Comparison of ENCODE assay signal across 13 cellular contexts in the genomic region with DNA sequence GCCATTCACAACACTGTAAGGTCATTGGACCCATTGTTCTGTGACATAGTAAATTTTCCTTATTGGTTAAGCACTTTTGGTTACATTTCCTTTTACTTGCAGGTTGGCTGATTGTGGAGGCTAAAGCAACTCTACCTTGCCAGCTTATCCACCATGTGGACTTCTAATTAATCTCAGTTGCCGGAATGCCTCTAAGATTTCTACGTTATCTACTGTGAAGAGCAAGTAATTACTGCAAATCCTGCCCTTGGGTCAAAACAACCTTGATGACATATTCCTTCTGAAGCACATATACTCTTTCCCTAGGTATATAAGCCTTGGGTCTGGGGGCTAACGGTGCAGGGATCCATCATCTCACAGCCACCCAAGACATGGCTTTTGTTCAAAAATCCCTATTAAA. TPM values are rescaled to one million over a fixed set of nuclear protein-coding genes. Genes with fewer than 3 reads are reported as not detected.
DNase-seq lines count a peak whose midpoint lies in the region; ATAC-seq, FAIRE-seq and TF ChIP-seq lines count a peak whose summit lies in the region.
"Had no signal": no experiment of that assay in that cellular context is flagged by ENCODE, and none has a peak within 500 bp of the region (broad histone marks: within the 10 kb centered on the region; RNA-seq: fewer than 3 reads in every experiment).

No MANE protein-coding gene starts in this region.

- peaks cover 2% of the 10 kb centered on the region for H3K4me1 Mint-ChIP-seq in progenitor cell of endocrine pancreas (ENCODE audit: low read depth)

- H3K27me3 ChIP-seq in HepG2 (ENCODE audit: control insufficient read depth in 1 of 2, insufficient read depth in 2 of 2, low read length in 2 of 2), result peaks cover 0 to 4% of the 10 kb centered on the region in 2 experiments; a peak in 1 of 5 replicates
- no peaks in the 10 kb centered on the region for H3K27me3 ChIP-seq in right lobe of liver
- H3K27me3 ChIP-seq in mesendoderm (ENCODE audit: insufficient read depth, low read length, poor library complexity), result no peaks in the 10 kb centered on the region

- H3K4me1 ChIP-seq in HepG2 (ENCODE audit: insufficient read depth, low read length) (peaks cover 47% of the 10 kb centered on the region), right lobe of liver (peaks cover 0 to 6% (median 0%) of the 10 kb centered on the region in 4 donors), mesendoderm (ENCODE audit: control insufficient read depth, low read depth, low read length) (no peaks in the 10 kb centered on the region)

- H2BK120ac ChIP-seq in mesendoderm (ENCODE audit: low read depth, low read length), result no peak overlapping the region

- no peaks in the 10 kb centered on the region for H3K36me3 Mint-ChIP-seq in progenitor cell of endocrine pancreas (ENCODE audit: insufficient read depth)
- H3K36me3 Mint-ChIP-seq: CD14-positive monocyte had no signal

- no peak overlapping the region for H3K23ac ChIP-seq in mesendoderm (ENCODE audit: low read length)

- no peak for TF ChIP-seq RAD21 in HepG2 (CRISPR knock-in tag; IDR thresholded peaks at IDR 0.05)

- H3K36me3 ChIP-seq in HepG2 (replicated peaks in 1 of 2; ENCODE audit: control insufficient read depth in 1 of 2, insufficient read depth in 2 of 2, low read length in 2 of 2) (no peaks in the 10 kb centered on the region), right lobe of liver (no peaks in the 10 kb centered on the region), mesendoderm (ENCODE audit: control insufficient read depth, insufficient read depth, low read length) (no peaks in the 10 kb centered on the region)

- WGBS in HepG2 (ENCODE audit: low lambda C conversion rate), result 72% methylated on average over 3 of the region's 3 CpGs
- 81% methylated on average over 3 of the region's 3 CpGs for WGBS in right lobe of liver (ENCODE audit: insufficient coverage, low coverage, low lambda C conversion rate, missing lambda C conversion rate)
- no CpG with 5 or more reads among the region's 3 CpGs for WGBS in mesendoderm (ENCODE audit: extremely low coverage, insufficient coverage, low lambda C conversion rate)

- TF ChIP-seq CTCF in HepG2 (CRISPR knock-in tag; IDR thresholded peaks at IDR 0.05) (no peak), right lobe of liver (IDR thresholded peaks at IDR 0.05) (no peak), progenitor cell of endocrine pancreas (IDR thresholded peaks at IDR 0.05; ENCODE audit: unreplicated experiment) (no peak)

- ATAC-seq in HepG2 (no peak), right lobe of liver (no peak), HG03039 (IDR thresholded peaks at IDR 0.05; ENCODE audit: unreplicated experiment) (no peak)
- ATAC-seq: A549, GM23338 had no signal

- TF ChIP-seq POLR2A in HepG2 (IDR thresholded peaks at IDR 0.05; ENCODE audit: insufficient read depth in 1 of 2, low read depth in 2 of 2, low read length in 2 of 2), result no peak
- no peak for TF ChIP-seq POLR2A in right lobe of liver (IDR thresholded peaks at IDR 0.05)

- H3K79me2 ChIP-seq in HepG2 (ENCODE audit: insufficient read depth, low read length) (no peaks in the 10 kb centered on the region), mesendoderm (ENCODE audit: control insufficient read depth, insufficient read depth, low read length) (no peaks in the 10 kb centered on the region)

- H3K9me3 ChIP-seq in HepG2 (ENCODE audit: low read length) (no peaks in the 10 kb centered on the region), right lobe of liver (no peaks in the 10 kb centered on the region)
- H3K9me3 ChIP-seq: A549 had no signal

- H3K4me2 ChIP-seq in HepG2 (ENCODE audit: low read depth, low read length), result no peak overlapping the region
- H3K4me2 ChIP-seq in mesendoderm (ENCODE audit: low read length), result no peak overlapping the region
- H3K4me2 ChIP-seq: A549, GM23338 had no signal

- H3K4me3 Mint-ChIP-seq in progenitor cell of endocrine pancreas (ENCODE audit: low read depth), result no peak overlapping the region
- H3K4me3 Mint-ChIP-seq: CD14-positive monocyte, GM23338 had no signal

- H2BK5ac ChIP-seq in mesendoderm (ENCODE audit: low read length), result no peak overlapping the region

- H3K18ac ChIP-seq in mesendoderm (ENCODE audit: low read length), result no peak overlapping the region

- H4K5ac ChIP-seq in mesendoderm (ENCODE audit: low read length), result no peak overlapping the region

- H3K4me3 ChIP-seq in HepG2 (replicated peaks in 1 of 3; ENCODE audit: insufficient read depth in 1 of 3, low read depth in 2 of 3, low read length in 3 of 3), result no peak overlapping the region
- H3K4me3 ChIP-seq in right lobe of liver, result no peak overlapping the region
- H3K4me3 ChIP-seq in mesendoderm (ENCODE audit: low read length), result no peak overlapping the region
- H3K4me3 ChIP-seq: A549, GM23338 had no signal

- H3K27ac ChIP-seq in HepG2 (ENCODE audit: extremely low read length, insufficient read depth, low read length) (no peak overlapping the region), right lobe of liver (no peak overlapping the region), mesendoderm (ENCODE audit: low read depth, low read length) (no peak overlapping the region)
- H3K27ac ChIP-seq: A549 had no signal

- CTCF ChIA-PET in HepG2 (lab: Yijun Ruan, JAX; ENCODE audit: low intra/inter-chr PET ratio, low total read pairs), result no interaction called here

- H3K9me3 Mint-ChIP-seq in progenitor cell of endocrine pancreas (ENCODE audit: low read depth), result no peaks in the 10 kb centered on the region
- H3K9me3 Mint-ChIP-seq: CD14-positive monocyte, GM23338 had no signal

- intact Hi-C loops in HepG2 (cut with micrococcal nuclease; ENCODE audit: unreplicated experiment) (no loop called here), right lobe of liver (cut with DNase I) (no loop called here)

- H3K79me1 ChIP-seq in mesendoderm (ENCODE audit: low read length), result no peaks in the 10 kb centered on the region

- POLR2A ChIA-PET in HepG2 (lab: Yijun Ruan, JAX), result no interaction called here

- H2AK5ac ChIP-seq in mesendoderm (ENCODE audit: low read length), result no peak overlapping the region

- no peak for TF ChIP-seq EP300 in HepG2 (IDR thresholded peaks at IDR 0.05; ENCODE audit: low read depth in 2 of 2, low read length in 2 of 2)
- TF ChIP-seq EP300 in HepG2 (CRISPR knock-in tag; IDR thresholded peaks at IDR 0.05; ENCODE audit: borderline replicate concordance), result no peak

- H3K4ac ChIP-seq in mesendoderm (ENCODE audit: low read depth, low read length), result no peak overlapping the region

- BruUV-seq in HepG2 (replicated peaks; lab: Mats Ljungman, UMichigan), result no TSS peak

- FAIRE-seq in HepG2 (lab: Jason Lieb, UNC), result no peak
- FAIRE-seq: A549 had no signal

- H2AFZ ChIP-seq in HepG2 (ENCODE audit: low read length), result no peak overlapping the region
- H2AFZ ChIP-seq: GM23338 had no signal

- no peak overlapping the region for H2BK15ac ChIP-seq in mesendoderm (replicated peaks; ENCODE audit: low read depth)

- H3K56ac ChIP-seq in mesendoderm (ENCODE audit: low read length), result no peak overlapping the region

- in situ Hi-C loops in HepG2 (cut with HindIII; ENCODE audit: extremely low pct_ligation_motif_present, low pct_unique_long_range_greater_than_20kb), result no loop called here

- peaks cover 8% of the 10 kb centered on the region for H3K27me3 Mint-ChIP-seq in progenitor cell of endocrine pancreas

- peak overlapping the region; percentile 16 for H3K27ac Mint-ChIP-seq in progenitor cell of endocrine pancreas
- H3K27ac Mint-ChIP-seq: GM23338 had no signal

- no peaks in the 10 kb centered on the region for H4K20me1 ChIP-seq in HepG2 (ENCODE audit: insufficient read depth, low read length)

- H3K9ac ChIP-seq in HepG2 (ENCODE audit: insufficient read depth, low read depth, low read length) (no peak overlapping the region), mesendoderm (ENCODE audit: low read length) (no peak overlapping the region)

- DNase-seq in HepG2 (ENCODE audit: low spot score), result peak; percentile 23
- DNase-seq in right lobe of liver, result no peak
- DNase-seq in mesendoderm, result peak; percentile 26
- no peak for DNase-seq in progenitor cell of endocrine pancreas (ENCODE audit: low spot score, unreplicated experiment)
- DNase-seq in HuH-7 (ENCODE audit: low spot score), result no peak
- no peak for DNase-seq in stimulated activated CD4-positive, alpha-beta T cell treated with anti-CD3 and anti-CD28 coated beads, Interleukin-4, amount 100 ng/mL, for 4 hours
- DNase-seq: DMS53, GF-D8, H7 had no signal

- H4K8ac ChIP-seq in mesendoderm (ENCODE audit: low read depth, low read length), result no peak overlapping the region

RNA-seq across cellular contexts. Expression of a gene that starts 19.5 kb away (rescaled TPM):
- 2.0 TPM in 2 replicates for total RNA-seq in HepG2 (2016; rRNA removed; fragmentation: Illumina TruSeq; extraction: Trizol)
- total RNA-seq in HepG2 (2016; cell fraction: cytosol; rRNA removed; fragmentation: Illumina TruSeq; extraction: Trizol; ENCODE audit: low read depth), result 0.53 and 2.6 TPM in 2 replicates
- 1.5 and 2.6 TPM in 2 replicates for total RNA-seq in HepG2 (2016; cell fraction: insoluble cytoplasmic fraction; rRNA removed; fragmentation: Illumina TruSeq; extraction: Trizol)
- 2.0 and 2.4 TPM in 2 replicates for total RNA-seq in HepG2 (2016; cell fraction: membrane; rRNA removed; fragmentation: Illumina TruSeq; extraction: Trizol)
- total RNA-seq in HepG2 (2016; cell fraction: nucleus; rRNA removed; fragmentation: Illumina TruSeq; extraction: Trizol), result 0.62 and 0.97 TPM in 2 replicates
- 0.98 and 1.1 TPM in 2 replicates for polyA plus RNA-seq in HepG2 (2011; rRNA removed)
- 0.86 and 0.90 TPM in 2 replicates for polyA plus RNA-seq in HepG2 (2011; cell fraction: cytosol; rRNA removed)
- polyA plus RNA-seq in HepG2 (2011; cell fraction: nucleus; rRNA removed), result 0.35 and 0.48 TPM in 2 replicates
- polyA plus RNA-seq in HepG2 (2012), result 0.55 and 0.58 TPM in 2 replicates
- 2.2 and 2.6 TPM in 2 replicates for polyA plus RNA-seq in HepG2 (2016; cell fraction: cytosol; fragmentation: Illumina TruSeq; extraction: Trizol; ENCODE audit: low read depth)
- 1.3 and 1.8 TPM in 2 replicates for polyA plus RNA-seq in HepG2 (2016; cell fraction: insoluble cytoplasmic fraction; fragmentation: Illumina TruSeq; extraction: Trizol; ENCODE audit: low read depth)
- polyA plus RNA-seq in HepG2 (2016; cell fraction: membrane; fragmentation: Illumina TruSeq; extraction: Trizol; ENCODE audit: low read depth), result 1.6 TPM in 2 replicates
- polyA plus RNA-seq in HepG2 (2016; cell fraction: nucleus; fragmentation: Illumina TruSeq; extraction: Trizol; ENCODE audit: insufficient read depth, low read depth), result 0.93 and 1.2 TPM in 2 replicates
- polyA minus RNA-seq in HepG2 (2011; rRNA and poly(A)+ RNA removed; ENCODE audit: low replicate concordance), result 0.44 TPM in 1 of 2 replicates, not detected in the other
- 0.18 TPM in 1 of 2 replicates, not detected in the other for polyA minus RNA-seq in HepG2 (2011; cell fraction: cytosol; rRNA and poly(A)+ RNA removed)
- 0.13 and 0.75 TPM in 2 replicates for polyA minus RNA-seq in HepG2 (2011; cell fraction: nucleus; rRNA and poly(A)+ RNA removed)
- total RNA-seq in right lobe of liver, result under 1 TPM in 1 of 6 experiments, not detected in 5; 0.09 TPM
- 0.79 TPM for polyA plus RNA-seq in mesendoderm (2013, experiment 1 of 2)
- polyA plus RNA-seq in mesendoderm (2013, experiment 2 of 2), result 0.98 TPM
- total RNA-seq in progenitor cell of endocrine pancreas, result 1.1 and 1.5 TPM in 2 replicates
- polyA plus RNA-seq: CD14-positive monocyte had no signal

RNA-seq across cellular contexts. Expression of a gene that starts 23.6 kb away (rescaled TPM):
- total RNA-seq in HepG2 (2016; rRNA removed; fragmentation: Illumina TruSeq; extraction: Trizol), result 3.8 and 7.1 TPM in 2 replicates
- total RNA-seq in HepG2 (2016; cell fraction: cytosol; rRNA removed; fragmentation: Illumina TruSeq; extraction: Trizol; ENCODE audit: low read depth), result 4.1 and 4.4 TPM in 2 replicates
- total RNA-seq in HepG2 (2016; cell fraction: insoluble cytoplasmic fraction; rRNA removed; fragmentation: Illumina TruSeq; extraction: Trizol), result 2.9 and 6.5 TPM in 2 replicates
- total RNA-seq in HepG2 (2016; cell fraction: membrane; rRNA removed; fragmentation: Illumina TruSeq; extraction: Trizol), result 5.8 and 6.5 TPM in 2 replicates
- 7.0 and 7.1 TPM in 2 replicates for total RNA-seq in HepG2 (2016; cell fraction: nucleus; rRNA removed; fragmentation: Illumina TruSeq; extraction: Trizol)
- polyA plus RNA-seq in HepG2 (2011; rRNA removed), result 12.9 and 14.3 TPM in 2 replicates
- polyA plus RNA-seq in HepG2 (2011; cell fraction: cytosol; rRNA removed), result 6.4 and 7.2 TPM in 2 replicates
- 31.6 and 33.2 TPM in 2 replicates for polyA plus RNA-seq in HepG2 (2011; cell fraction: nucleus; rRNA removed)
- polyA plus RNA-seq in HepG2 (2012), result 5.8 and 5.9 TPM in 2 replicates
- polyA plus RNA-seq in HepG2 (2016; cell fraction: cytosol; fragmentation: Illumina TruSeq; extraction: Trizol; ENCODE audit: low read depth), result 5.1 and 6.6 TPM in 2 replicates
- 4.7 and 5.1 TPM in 2 replicates for polyA plus RNA-seq in HepG2 (2016; cell fraction: insoluble cytoplasmic fraction; fragmentation: Illumina TruSeq; extraction: Trizol; ENCODE audit: low read depth)
- 6.2 and 7.5 TPM in 2 replicates for polyA plus RNA-seq in HepG2 (2016; cell fraction: membrane; fragmentation: Illumina TruSeq; extraction: Trizol; ENCODE audit: low read depth)
- polyA plus RNA-seq in HepG2 (2016; cell fraction: nucleus; fragmentation: Illumina TruSeq; extraction: Trizol; ENCODE audit: insufficient read depth, low read depth), result 20.3 and 25.3 TPM in 2 replicates
- 26.4 and 34.9 TPM in 2 replicates for polyA minus RNA-seq in HepG2 (2011; rRNA and poly(A)+ RNA removed; ENCODE audit: low replicate concordance)
- 8.7 and 9.2 TPM in 2 replicates for polyA minus RNA-seq in HepG2 (2011; cell fraction: cytosol; rRNA and poly(A)+ RNA removed)
- polyA minus RNA-seq in HepG2 (2011; cell fraction: nucleus; rRNA and poly(A)+ RNA removed), result 9.5 and 9.8 TPM in 2 replicates
- total RNA-seq in right lobe of liver, result 1 to 10 TPM; 3.3 to 6.4 (median 4.7) TPM
- 16.1 TPM for polyA plus RNA-seq in mesendoderm (2013, experiment 1 of 2)
- 15.8 TPM for polyA plus RNA-seq in mesendoderm (2013, experiment 2 of 2)
- 16.1 and 17.2 TPM in 2 replicates for total RNA-seq in progenitor cell of endocrine pancreas

Comparison
In these comparisons a context has a peak if more than half of its experiments do, and no peak if none do; other contexts are left out.
1. DNase-seq: peak in HepG2 (single experiment) and mesendoderm (single experiment); none in right lobe of liver (0 of 3), progenitor cell of endocrine pancreas (single experiment), HuH-7 (single experiment) and stimulated activated CD4-positive, alpha-beta T cell treated with anti-CD3 and anti-CD28 coated beads, Interleukin-4, amount 100 ng/mL, for 4 hours (0 of 2).